ENCODE assay signal across 18 cellular contexts in the genomic region with DNA sequence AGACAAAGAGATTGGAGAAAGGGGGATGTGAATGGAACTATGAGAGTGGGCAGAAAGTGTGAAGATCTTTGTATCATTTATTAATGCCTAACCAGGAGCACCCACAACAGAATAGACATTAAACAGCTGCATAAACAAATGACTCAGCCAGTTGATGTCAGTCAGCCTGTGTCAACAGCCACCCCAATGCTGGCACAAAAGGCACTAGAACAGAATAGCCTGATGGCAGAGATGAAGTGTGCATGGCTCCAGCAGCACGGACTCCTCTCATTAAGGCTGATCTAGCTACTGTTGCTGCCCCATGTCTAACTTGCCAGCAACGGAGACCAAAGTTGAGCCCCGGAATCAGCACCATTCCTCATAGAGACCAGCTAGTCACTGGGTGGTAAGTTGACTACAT.
DNase-seq lines count a peak whose midpoint lies in the region; ATAC-seq and TF ChIP-seq lines count a peak whose summit lies in the region.
"Had no signal": no experiment of that assay in that cellular context is flagged by ENCODE, and none has a peak within 500 bp of the region (broad histone marks: within the 10 kb centered on the region; RNA-seq: fewer than 3 reads in every experiment).

No MANE protein-coding gene starts in this region.

- no peaks in the 10 kb centered on the region for H3K4me1 ChIP-seq in HEK293 (ENCODE audit: control insufficient read depth, insufficient read depth, low read length)
- H3K4me1 ChIP-seq: colonic mucosa, SJSA1 had no signal

- no peaks in the 10 kb centered on the region for H3K9me3 ChIP-seq in HEK293 (ENCODE audit: control insufficient read depth, insufficient read depth, low read depth, low read length)
- H3K9me3 ChIP-seq in WERI-Rb-1 (ENCODE audit: severe bottlenecking) = no peaks in the 10 kb centered on the region
- H3K9me3 ChIP-seq: colonic mucosa, gastrocnemius medialis, SJSA1 had no signal

- no peak for ATAC-seq in activated CD4-positive, CD25-positive, alpha-beta regulatory T cell treated with anti-CD3 and anti-CD28 coated beads, Interleukin-2, amount 50 U/mL, for 24 hours
- ATAC-seq: activated CD4-positive, alpha-beta T cell treated with anti-CD3 and anti-CD28 coated beads for 36 hours; gastrocnemius medialis had no signal

- no peak for TF ChIP-seq CTCF in HEK293 (tag by site-specific recombination; IDR thresholded peaks at IDR 0.05)
- no peak for TF ChIP-seq CTCF in epithelial cell of esophagus (IDR thresholded peaks at IDR 0.05; ENCODE audit: insufficient read depth, low read depth, low read length, missing control alignments)
- no peak for TF ChIP-seq CTCF in WERI-Rb-1 (IDR thresholded peaks at IDR 0.05; ENCODE audit: low read depth, low read length)

- no peak overlapping the region for H3K27ac ChIP-seq in HEK293 (ENCODE audit: extremely low read depth, low read depth, low read length)
- no peak overlapping the region for H3K27ac ChIP-seq in WERI-Rb-1
- H3K27ac ChIP-seq: colonic mucosa, gastrocnemius medialis, SJSA1 had no signal

- no peaks in the 10 kb centered on the region for H3K36me3 ChIP-seq in HEK293 (ENCODE audit: control insufficient read depth in 2 of 2, insufficient read depth in 1 of 2, low read length in 2 of 2)
- no peaks in the 10 kb centered on the region for H3K36me3 ChIP-seq in WERI-Rb-1
- H3K36me3 ChIP-seq: colonic mucosa, gastrocnemius medialis, SJSA1 had no signal

- H3K4me3 ChIP-seq in HEK293 (ENCODE audit: low read depth, low read length) (no peak overlapping the region), epithelial cell of esophagus (ENCODE audit: low read length) (no peak overlapping the region), WERI-Rb-1 (ENCODE audit: low read depth, low read length) (no peak overlapping the region)
- H3K4me3 ChIP-seq: colonic mucosa, gastrocnemius medialis, SJSA1 had no signal

- DNase-seq in NCI-H748 (lab: John Stamatoyannopoulos, UW; ENCODE audit: unreplicated experiment) = peak; percentile 54
- DNase-seq in epithelial cell of esophagus (ENCODE audit: low read depth) = peak; percentile 35
- peak; percentile 52 for DNase-seq in pons (ENCODE audit: low spot score)
- no peak for DNase-seq in iPS-NIHi11 (ENCODE audit: low spot score)
- DNase-seq in WERI-Rb-1 = no peak
- DNase-seq: activated CD4-positive, alpha-beta T cell treated with anti-CD3 and anti-CD28 coated beads for 36 hours; activated CD8-positive, alpha-beta memory T cell treated with anti-CD3 and anti-CD28 coated beads, Interleukin-2, amount 50 U/mL, for 4 hours; AML-193; colonic mucosa; gastrocnemius medialis; H7; Kasumi-1; NCI-H187; stimulated activated CD4-positive, alpha-beta T cell treated with anti-CD3 and anti-CD28 coated beads, Interleukin-2, amount 100 ng/mL, for 48 hours; T-helper 9 cell had no signal

- no peaks in the 10 kb centered on the region for H3K27me3 ChIP-seq in WERI-Rb-1 (ENCODE audit: insufficient read depth, low read depth, severe bottlenecking)
- H3K27me3 ChIP-seq: colonic mucosa, gastrocnemius medialis, SJSA1 had no signal

- CTCF ChIA-PET in HEK293 (lab: Yijun Ruan, JAX) = interaction anchor here (0.6 kb wide), 1 partner anchor 1656 kb away, joined by 3 read pairs; no protein-coding TSS in a partner anchor

- POLR2A ChIA-PET in HEK293 (lab: Yijun Ruan, JAX) = no interaction called here

TF ChIP-seq in HEK293, 187 proteins besides CTCF, POLR2A, EP300 and RAD21:
- TF ChIP-seq ZFHX2 (tag by site-specific recombination; conservative IDR thresholded peaks at IDR 0.05) (no peak), ZBTB17 (tag by site-specific recombination; IDR thresholded peaks at IDR 0.05) (peak; percentile 54), ZNF132 (tag by site-specific recombination; IDR thresholded peaks at IDR 0.05; ENCODE audit: borderline replicate concordance) (no peak), ZNF350 (tag by site-specific recombination; IDR thresholded peaks at IDR 0.05) (no peak)

Comparison
In these comparisons a context has a peak if more than half of its experiments do, and no peak if none do; other contexts are left out.
1. DNase-seq: peak in NCI-H748 (single experiment), epithelial cell of esophagus (single experiment) and pons (single experiment); none in iPS-NIHi11 (single experiment) and WERI-Rb-1 (single experiment).